ENCODE assay signal across 13 cellular contexts in genomic region chr13:74270018-74270417, GRCh38.
"Had no signal": no experiment of that assay in that cellular context is flagged by ENCODE, and none has a peak within 500 bp of the region (broad histone marks: within the 10 kb centered on the region; RNA-seq: fewer than 3 reads in every experiment).

No MANE protein-coding gene starts in this region.

- ATAC-seq: left colon had no signal

- H3K27ac ChIP-seq: coronary artery, thoracic aorta had no signal

- H3K27me3 Mint-ChIP-seq: activated CD4-positive, alpha-beta memory T cell treated with anti-CD3 and anti-CD28 coated beads for 36 hours; stimulated activated naive CD8-positive, alpha-beta T cell treated with anti-CD3 and anti-CD28 coated beads, Interleukin-15, Interleukin-2, amounts not matched to agents 100 ng/mL and 50 ng/mL, for 24 hours had no signal

- H3K36me3 ChIP-seq: thoracic aorta had no signal

- H3K4me3 Mint-ChIP-seq: activated CD4-positive, alpha-beta memory T cell treated with anti-CD3 and anti-CD28 coated beads for 36 hours; activated T-helper 1 cell treated with anti-CD3 and anti-CD28 coated beads, Interleukin-12 subunit alpha, Interleukin-12 subunit beta, Interleukin-2, Interleukin-4 antibody, amounts not matched to agents 30 ng/mL and 10 ng/mL and 1 ng/mL, durations not matched to agents 14 hours and 24 hours and 36 hours; nephron progenitor cell; stimulated activated naive CD8-positive, alpha-beta T cell treated with anti-CD3 and anti-CD28 coated beads, Interleukin-15, Interleukin-2, amounts not matched to agents 100 ng/mL and 50 ng/mL, for 24 hours had no signal

- H3K4me3 ChIP-seq: coronary artery, thoracic aorta had no signal

- DNase-seq: activated CD4-positive, alpha-beta memory T cell treated with anti-CD3 and anti-CD28 coated beads for 36 hours; activated CD4-positive, CD25-positive, alpha-beta regulatory T cell treated with anti-CD3 and anti-CD28 coated beads, Interleukin-2, amount 50 U/mL, for 72 hours; activated CD8-positive, alpha-beta memory T cell treated with anti-CD3 and anti-CD28 coated beads, Interleukin-2, amount 50 U/mL, for 4 hours; activated naive CD4-positive, alpha-beta T cell treated with Interleukin-2 at 50 U/mL for 16 hours; central memory CD4-positive, alpha-beta T cell; effector CD8-positive, alpha-beta T cell; left colon; nephron progenitor cell; stimulated activated CD4-positive, alpha-beta T cell treated with anti-CD3 and anti-CD28 coated beads, Interleukin-2, amount 100 ng/mL, for 48 hours had no signal

- H3K27ac Mint-ChIP-seq: activated CD4-positive, alpha-beta memory T cell treated with anti-CD3 and anti-CD28 coated beads for 36 hours; activated T-helper 1 cell treated with anti-CD3 and anti-CD28 coated beads, Interleukin-12 subunit alpha, Interleukin-12 subunit beta, Interleukin-2, Interleukin-4 antibody, amounts not matched to agents 30 ng/mL and 10 ng/mL and 1 ng/mL, durations not matched to agents 14 hours and 24 hours and 36 hours; nephron progenitor cell; stimulated activated naive CD8-positive, alpha-beta T cell treated with anti-CD3 and anti-CD28 coated beads, Interleukin-15, Interleukin-2, amounts not matched to agents 100 ng/mL and 50 ng/mL, for 24 hours had no signal
